Comparison of ENCODE assay signal across 8 cellular contexts in genomic region chr10:72215611-72216549, GRCh38. TPM values are rescaled to one million over a fixed set of nuclear protein-coding genes. Genes with fewer than 3 reads are reported as not detected.
DNase-seq lines count a peak whose midpoint lies in the region; ATAC-seq and TF ChIP-seq lines count a peak whose summit lies in the region.

TSS of gene ANAPC16 (plus strand) at chr10:72216012. CDS start at chr10:72223915, 7,903 bp downstream.
TSS of gene ASCC1 (minus strand) at chr10:72216276. CDS start at chr10:72213298, 2,978 bp downstream.

- TF ChIP-seq CTCF in Peyer's patch (IDR thresholded peaks at IDR 0.05) = peak in 2 of 6 experiments; percentile 3 to 13

- no peaks in the 10 kb centered on the region for H3K9me3 ChIP-seq in KOPT-K1 (ENCODE audit: insufficient read depth, low read length, poor library complexity, severe bottlenecking)
- H3K9me3 ChIP-seq in Peyer's patch = no peaks in the 10 kb centered on the region
- no peaks in the 10 kb centered on the region for H3K9me3 ChIP-seq in mucosa of stomach (ENCODE audit: control insufficient read depth, low read length)

- H3K9ac ChIP-seq in mucosa of stomach (ENCODE audit: low read length) = peak within 1 kb of the TSS; percentile 75

- TF ChIP-seq POLR2A in Peyer's patch (IDR thresholded peaks at IDR 0.05) = peak; percentile 94 to 96

- ATAC-seq in GM21737 (IDR thresholded peaks at IDR 0.05; ENCODE audit: unreplicated experiment) (peak; percentile 71), esophagus mucosa (peak; percentile 97)

- H3K4me3 ChIP-seq in Peyer's patch = peak within 1 kb of the TSS; percentile 46 to 73 (median 72)
- H3K4me3 ChIP-seq in mucosa of stomach (ENCODE audit: low read length) = peak within 1 kb of the TSS; percentile 47

- H3K4me1 ChIP-seq in Peyer's patch (peaks cover 0 to 38% (median 17%) of the 10 kb centered on the region in 4 donors), mucosa of stomach (ENCODE audit: control insufficient read depth, insufficient read depth, low read length) (peaks cover 33% of the 10 kb centered on the region)

- peak within 1 kb of the TSS; percentile 92 for H3K27ac ChIP-seq in KOPT-K1 (ENCODE audit: low read depth, low read length, poor library complexity, severe bottlenecking)
- peak within 1 kb of the TSS; percentile 83 to 99 (median 97) for H3K27ac ChIP-seq in Peyer's patch

- H3K36me3 ChIP-seq in KOPT-K1 (ENCODE audit: insufficient read depth, low read length) = peaks cover 32% of the 10 kb centered on the region
- peaks cover 0 to 18% (median 0%) of the 10 kb centered on the region in 3 donors for H3K36me3 ChIP-seq in Peyer's patch
- no peaks in the 10 kb centered on the region for H3K36me3 ChIP-seq in mucosa of stomach (ENCODE audit: control insufficient read depth, insufficient read depth, low read length)

- DNase-seq in DMS53 treated with DMSO at 0.1 percent for 48 hours (lab: John Stamatoyannopoulos, UW; ENCODE audit: unreplicated experiment) (peak; percentile 80), Peyer's patch (peak; percentile 91 to 96 (median 95))
- peak; percentile 97 to 98 for DNase-seq in activated T-cell treated with anti-CD3 and anti-CD28 coated beads, Interleukin-2, amount 50 U/mL, for 48 hours
- peak; percentile 97 for DNase-seq in stimulated activated CD8-positive, alpha-beta memory T cell treated with anti-CD3 and anti-CD28 coated beads, Interleukin-4, amount 100 ng/mL, for 48 hours

- H3K27me3 ChIP-seq in Peyer's patch = no peaks in the 10 kb centered on the region
- no peaks in the 10 kb centered on the region for H3K27me3 ChIP-seq in mucosa of stomach (ENCODE audit: control insufficient read depth, insufficient read depth, low read length)

RNA-seq across cellular contexts. Expression of gene ANAPC16, which starts in this region (rescaled TPM):
- total RNA-seq in Peyer's patch (10 to 100 TPM; 55.0 to 73.4 (median 60.6) TPM), esophagus mucosa (64.4 TPM)

RNA-seq across cellular contexts. Expression of gene ASCC1, which starts in this region (rescaled TPM):
- 10 to 100 TPM in 3 of 4 donors, 1 to 10 TPM in 1; 9.7 to 48.7 (median 21.5) TPM for total RNA-seq in Peyer's patch
- total RNA-seq in esophagus mucosa = 23.5 TPM

Comparison
In these comparisons a context has a peak if more than half of its experiments do, and no peak if none do; other contexts are left out.
1. Peak in every context shown above with its lines: DNase-seq, ATAC-seq, H3K4me3 ChIP-seq and H3K27ac ChIP-seq.